1 cellular context compared by ENCODE assay signal in genomic region chr3:13950042-13950441, GRCh38.
TF ChIP-seq lines count a peak whose summit lies in the region.

No MANE protein-coding gene starts in this region.

TF ChIP-seq in SK-N-SH treated with all-trans-retinoic acid at 6 μM for 48 hours, 23 proteins besides CTCF, POLR2A, EP300 and RAD21 (continued from another document):
- no peak for TF ChIP-seq PATZ1 (CRISPR knock-in tag; IDR thresholded peaks at IDR 0.05; ENCODE audit: borderline replicate concordance)
- no peak for TF ChIP-seq GLIS3 (CRISPR knock-in tag; IDR thresholded peaks at IDR 0.05)
- no peak for TF ChIP-seq ISL1 (CRISPR knock-in tag; IDR thresholded peaks at IDR 0.05)
- no peak for TF ChIP-seq ZNF565 (CRISPR knock-in tag; conservative IDR thresholded peaks at IDR 0.05; ENCODE audit: low read depth)
- no peak for TF ChIP-seq PPARA (CRISPR knock-in tag; IDR thresholded peaks at IDR 0.05; ENCODE audit: borderline replicate concordance)
- no peak for TF ChIP-seq CSDC2 (CRISPR knock-in tag; IDR thresholded peaks at IDR 0.05)
- TF ChIP-seq, protein P1, sequence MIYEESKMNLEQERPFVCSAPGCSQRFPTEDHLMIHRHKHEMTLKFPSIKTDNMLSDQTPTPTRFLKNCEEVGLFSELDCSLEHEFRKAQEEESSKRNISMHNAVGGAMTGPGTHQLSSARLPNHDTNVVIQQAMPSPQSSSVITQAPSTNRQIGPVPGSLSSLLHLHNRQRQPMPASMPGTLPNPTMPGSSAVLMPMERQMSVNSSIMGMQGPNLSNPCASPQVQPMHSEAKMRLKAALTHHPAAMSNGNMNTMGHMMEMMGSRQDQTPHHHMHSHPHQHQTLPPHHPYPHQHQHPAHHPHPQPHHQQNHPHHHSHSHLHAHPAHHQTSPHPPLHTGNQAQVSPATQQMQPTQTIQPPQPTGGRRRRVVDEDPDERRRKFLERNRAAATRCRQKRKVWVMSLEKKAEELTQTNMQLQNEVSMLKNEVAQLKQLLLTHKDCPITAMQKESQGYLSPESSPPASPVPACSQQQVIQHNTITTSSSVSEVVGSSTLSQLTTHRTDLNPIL (CRISPR knock-in tag; IDR thresholded peaks at IDR 0.05; ENCODE audit: low read depth): no peak
- no peak for TF ChIP-seq POU6F1 (CRISPR knock-in tag; IDR thresholded peaks at IDR 0.05; ENCODE audit: borderline replicate concordance, low read depth)
- TF ChIP-seq BACH2 (CRISPR knock-in tag; IDR thresholded peaks at IDR 0.05; ENCODE audit: borderline replicate concordance): no peak
- TF ChIP-seq ARNTL (CRISPR knock-in tag; IDR thresholded peaks at IDR 0.05; ENCODE audit: borderline replicate concordance, low read depth): no peak
TF ChIP-seq in SK-N-SH treated with all-trans-retinoic acid at 6 μM for 48 hours: peak in this region for 0.
